Comparison of ENCODE assay signal across 2 cellular contexts in the genomic region with DNA sequence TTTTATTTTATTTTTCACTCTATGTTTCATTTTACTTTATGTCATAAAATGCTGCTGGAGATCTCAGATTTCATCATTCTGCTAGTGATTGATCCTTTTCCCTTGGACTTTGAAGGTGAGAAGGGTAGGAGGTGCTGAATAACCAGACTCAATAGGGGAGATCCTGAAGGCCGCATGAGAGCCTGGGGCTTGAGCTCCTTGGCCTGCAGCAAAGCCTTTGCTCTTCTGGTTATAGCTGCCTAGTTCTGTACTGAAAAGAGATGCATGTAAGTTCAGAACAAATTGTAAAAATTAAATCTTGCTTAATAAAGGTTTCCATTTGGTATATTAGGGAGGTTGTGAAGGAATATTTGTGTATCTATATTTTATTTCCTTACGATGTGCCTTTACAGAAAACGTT.
TF ChIP-seq lines count a peak whose summit lies in the region.

No MANE protein-coding gene starts in this region.

TF ChIP-seq in K562, 482 proteins besides CTCF, POLR2A, EP300 and RAD21:
- TF ChIP-seq TRIM24 (IDR thresholded peaks at IDR 0.05) (no peak), CCAR2 (IDR thresholded peaks at IDR 0.05; ENCODE audit: low read depth, low read length) (no peak)

TF ChIP-seq in H1, 55 proteins besides CTCF, POLR2A, EP300 and RAD21:
- no peak for TF ChIP-seq CTBP2 (IDR thresholded peaks at IDR 0.05; ENCODE audit: borderline replicate concordance, insufficient read depth, insufficient read length, low read length)
- TF ChIP-seq EGR1 (IDR thresholded peaks at IDR 0.05; ENCODE audit: borderline replicate concordance, low read depth, low read length): no peak
- TF ChIP-seq FOSL1 (IDR thresholded peaks at IDR 0.05; ENCODE audit: insufficient read depth, low read depth, low read length): no peak
- no peak for TF ChIP-seq HDAC2 (IDR thresholded peaks at IDR 0.05; ENCODE audit: borderline replicate concordance in 1 of 2, low read depth in 2 of 2, low read length in 2 of 2)
- TF ChIP-seq CHD1 (IDR thresholded peaks at IDR 0.05; ENCODE audit: low read depth, low read length): no peak
- no peak for TF ChIP-seq POLR2AphosphoS5 (IDR thresholded peaks at IDR 0.05; ENCODE audit: low read depth, low read length)
- no peak for TF ChIP-seq SAP30 (IDR thresholded peaks at IDR 0.05; ENCODE audit: insufficient read depth, insufficient replicate concordance, low read length)
- TF ChIP-seq, protein P1, sequence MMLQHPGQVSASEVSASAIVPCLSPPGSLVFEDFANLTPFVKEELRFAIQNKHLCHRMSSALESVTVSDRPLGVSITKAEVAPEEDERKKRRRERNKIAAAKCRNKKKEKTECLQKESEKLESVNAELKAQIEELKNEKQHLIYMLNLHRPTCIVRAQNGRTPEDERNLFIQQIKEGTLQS (IDR thresholded peaks at IDR 0.05; ENCODE audit: insufficient read depth, low read depth, low read length): no peak
- no peak for TF ChIP-seq SP4 (IDR thresholded peaks at IDR 0.05; ENCODE audit: low read length)
- TF ChIP-seq ZNF274 (IDR thresholded peaks at IDR 0.05; ENCODE audit: borderline replicate concordance, extremely low read depth, low read length): no peak
- no peak for TF ChIP-seq KDM5A (IDR thresholded peaks at IDR 0.05; ENCODE audit: low read length)
- TF ChIP-seq HDAC6 (IDR thresholded peaks at IDR 0.05; ENCODE audit: low read depth, low read length): no peak
- no peak for TF ChIP-seq RXRA (IDR thresholded peaks at IDR 0.05; ENCODE audit: insufficient read depth, low read depth, low read length)
- no peak for TF ChIP-seq TAF1 (IDR thresholded peaks at IDR 0.05; ENCODE audit: low read depth, low read length)
- no peak for TF ChIP-seq MAX (IDR thresholded peaks at IDR 0.05)
- no peak for TF ChIP-seq TAF7 (optimal IDR thresholded peaks at IDR 0.05; ENCODE audit: borderline replicate concordance, low read depth, low read length)
- no peak for TF ChIP-seq ATF2 (IDR thresholded peaks at IDR 0.05; ENCODE audit: low read length)
